Comparison of ENCODE assay signal across 8 cellular contexts in genomic region chr1:45499415-45499769, GRCh38. TPM values are rescaled to one million over a fixed set of nuclear protein-coding genes. Genes with fewer than 3 reads are reported as not detected.
A peak's percentile ranks its signal among the peaks of the same experiment; 100 is the strongest.
DNase-seq lines count a peak whose midpoint lies in the region; ATAC-seq and TF ChIP-seq lines count a peak whose summit lies in the region.

No MANE protein-coding gene starts in this region.

- TF ChIP-seq EP300 in tibial nerve (IDR thresholded peaks at IDR 0.05) = no peak

- CTCF ChIA-PET in Calu3 (lab: Charles Lee) = interaction anchor here (1.0 to 1.2 kb wide), 2 partner anchors 160 to 485 kb away, joined by 5 read pairs; partner anchors contain the start of genes MUTYH and TOE1

- H3K9me3 Mint-ChIP-seq in Calu3 (ENCODE audit: low read depth, unreplicated experiment) = no peaks in the 10 kb centered on the region

- no peak for DNase-seq in Calu3
- no peak for DNase-seq in HFF-Myc (ENCODE audit: extremely low read depth, low read depth)
- peak in 2 of 7 donors; percentile 21 to 59 for DNase-seq in adrenal gland
- no peak for DNase-seq in left lung
- no peak for DNase-seq in tibial nerve (ENCODE audit: low spot score in 2 of 2)
- DNase-seq in NCI-H1105 (lab: John Stamatoyannopoulos, UW) = no peak

- intact Hi-C loops in Calu3 (cut with micrococcal nuclease; ENCODE audit: unreplicated experiment) (no loop called here), adrenal gland (cut with DNase I) (loop anchor here (5.0 to 10.0 kb wide), 2 partner anchors 142 to 485 kb away; partner anchors contain the start of genes HECTD3 (in 1 of the 2) and UROD (in 1 of the 2)), left lung (cut with DNase I) (loop anchor here in 1 of 2 donors (10.0 kb wide), 1 partner anchor 485 kb away; the partner anchor contains the start of genes HECTD3 and UROD)

- peaks cover 0 to 20% of the 10 kb centered on the region in 2 donors for H3K4me1 ChIP-seq in adrenal gland (replicated peaks in 1 of 2)
- H3K4me1 ChIP-seq in left lung = peaks cover 11 to 23% of the 10 kb centered on the region in 2 donors
- H3K4me1 ChIP-seq in tibial nerve = peaks cover 0 to 25% (median 18%) of the 10 kb centered on the region in 4 donors

- H3K4me3 Mint-ChIP-seq in Calu3 (ENCODE audit: low read depth, unreplicated experiment) = peak overlapping the region; percentile 89

- H3K9me3 ChIP-seq in adrenal gland (replicated peaks in 1 of 3) = no peaks in the 10 kb centered on the region
- H3K9me3 ChIP-seq in left lung = no peaks in the 10 kb centered on the region
- no peaks in the 10 kb centered on the region for H3K9me3 ChIP-seq in tibial nerve

- 0 to 11% (median 3%) methylated on average over 4 to 7 of the region's 7 CpGs for WGBS in adrenal gland, 4 donors
- WGBS in tibial nerve, 2 donors = 2 to 6% methylated on average over 7 of the region's 7 CpGs

- no peak for TF ChIP-seq POLR2A in adrenal gland (IDR thresholded peaks at IDR 0.05)
- no peak for TF ChIP-seq POLR2A in tibial nerve (IDR thresholded peaks at IDR 0.05)

- H3K27me3 Mint-ChIP-seq in Calu3 (ENCODE audit: unreplicated experiment) = no peaks in the 10 kb centered on the region

- H3K27me3 ChIP-seq in adrenal gland = no peaks in the 10 kb centered on the region
- no peaks in the 10 kb centered on the region for H3K27me3 ChIP-seq in left lung
- no peaks in the 10 kb centered on the region for H3K27me3 ChIP-seq in tibial nerve

- BruUV-seq in Calu3 (replicated peaks; lab: Mats Ljungman, UMichigan) = TSS peak; percentile 27

- TF ChIP-seq CTCF in Calu3 (IDR thresholded peaks at IDR 0.05; ENCODE audit: unreplicated experiment) (no peak), HFF-Myc (IDR thresholded peaks at IDR 0.05; ENCODE audit: low read depth, low read length, missing control alignments) (no peak), adrenal gland (IDR thresholded peaks at IDR 0.05) (no peak), left lung (IDR thresholded peaks at IDR 0.05) (no peak), tibial nerve (IDR thresholded peaks at IDR 0.05) (no peak)

- peaks cover 30% of the 10 kb centered on the region for H3K4me1 Mint-ChIP-seq in Calu3 (ENCODE audit: low read depth, unreplicated experiment)

- peaks cover 28% of the 10 kb centered on the region for H3K36me3 Mint-ChIP-seq in Calu3 (ENCODE audit: insufficient read depth, unreplicated experiment)

- H3K27ac ChIP-seq in adrenal gland (peak overlapping the region in 3 of 5 donors; percentile 18 to 45 (median 39)), left lung (peak overlapping the region; percentile 56 to 67), tibial nerve (peak overlapping the region; percentile 68 to 78 (median 74))

- no peaks in the 10 kb centered on the region for H3K36me3 ChIP-seq in adrenal gland (replicated peaks in 1 of 2)
- H3K36me3 ChIP-seq in left lung = no peaks in the 10 kb centered on the region
- peaks cover 0 to 11% (median 0%) of the 10 kb centered on the region in 3 donors for H3K36me3 ChIP-seq in tibial nerve

- peak; percentile 2 for ATAC-seq in left lung
- no peak for ATAC-seq in HG03025 (IDR thresholded peaks at IDR 0.05; ENCODE audit: low FRiP score, unreplicated experiment)
- ATAC-seq in GM19328 (IDR thresholded peaks at IDR 0.05; ENCODE audit: unreplicated experiment) = no peak

- peak overlapping the region; percentile 62 for H3K27ac Mint-ChIP-seq in Calu3 (ENCODE audit: unreplicated experiment)

- H3K4me3 ChIP-seq in HFF-Myc (replicated peaks; ENCODE audit: low read depth, low read length) (peak overlapping the region; percentile 63), adrenal gland (peak overlapping the region in 2 of 4 donors; percentile 55 to 71), left lung (peak overlapping the region; percentile 45 to 71), tibial nerve (peak overlapping the region; percentile 50 to 80 (median 64))

RNA-seq across cellular contexts. Expression of gene CCDC163, which starts 0.5 kb away (rescaled TPM):
- total RNA-seq in Calu3 (2022) = 4.9 and 6.0 TPM in 2 replicates
- 1 to 10 TPM in 5 of 8 donors, under 1 TPM in 3; 0.24 to 8.9 (median 1.3) TPM for total RNA-seq in adrenal gland
- 1 to 10 TPM in 2 of 3 donors, under 1 TPM in 1; 0.48 to 9.2 (median 4.0) TPM for polyA plus RNA-seq in adrenal gland
- 1 to 10 TPM in 1 of 2 donors, under 1 TPM in 1; 0.50 to 2.0 TPM for total RNA-seq in left lung
- total RNA-seq in tibial nerve = 1 to 10 TPM in 2 of 4 donors, under 1 TPM in 1, not detected in 1; 0.42 to 2.9 (median 1.1) TPM

RNA-seq across cellular contexts. Expression of gene MMACHC, which starts 0.7 kb away (rescaled TPM):
- total RNA-seq in Calu3 (2022) = 13.6 and 15.5 TPM in 2 replicates
- 10 to 100 TPM in 4 of 8 donors, 1 to 10 TPM in 4; 2.3 to 12.7 (median 9.6) TPM for total RNA-seq in adrenal gland
- 10 to 100 TPM in 1 of 3 donors, 1 to 10 TPM in 2; 2.3 to 10.3 (median 3.1) TPM for polyA plus RNA-seq in adrenal gland
- 1 to 10 TPM; 5.8 to 5.9 TPM for total RNA-seq in left lung
- 1 to 10 TPM; 3.6 to 4.2 (median 4.0) TPM for total RNA-seq in tibial nerve

RNA-seq across cellular contexts. Expression of gene TESK2, which starts 8.4 kb away (rescaled TPM):
- total RNA-seq in Calu3 (2022) (1.8 and 2.3 TPM in 2 replicates), adrenal gland (10 to 100 TPM in 1 of 8 donors, 1 to 10 TPM in 7; 1.1 to 21.4 (median 4.5) TPM), left lung (1 to 10 TPM; 4.3 to 5.9 TPM), tibial nerve (10 to 100 TPM in 1 of 4 donors, 1 to 10 TPM in 3; 3.9 to 11.7 (median 8.5) TPM)
- polyA plus RNA-seq in adrenal gland = 1 to 10 TPM; 1.2 to 3.6 (median 1.7) TPM

RNA-seq across cellular contexts. Expression of gene PRDX1, which starts 22.3 kb away (rescaled TPM):
- total RNA-seq in Calu3 (2022) (686 and 744 TPM in 2 replicates), adrenal gland (100 to 1,000 TPM; 343 to 519 (median 442) TPM), left lung (100 to 1,000 TPM; 427 to 579 TPM), tibial nerve (100 to 1,000 TPM; 160 to 225 (median 203) TPM)
- 100 to 1,000 TPM; 404 to 695 (median 559) TPM for polyA plus RNA-seq in adrenal gland

RNA-seq across cellular contexts. Expression of gene AKR1A1, which starts 51.2 kb away (rescaled TPM):
- total RNA-seq in Calu3 (2022) (111 and 119 TPM in 2 replicates), adrenal gland (100 to 1,000 TPM in 7 of 8 donors, 10 to 100 TPM in 1; 85.6 to 157 (median 119) TPM), left lung (100 to 1,000 TPM; 183 to 258 TPM), tibial nerve (10 to 100 TPM; 53.1 to 69.5 (median 63.5) TPM)
- 100 to 1,000 TPM in 2 of 3 donors, 10 to 100 TPM in 1; 87.9 to 199 (median 165) TPM for polyA plus RNA-seq in adrenal gland
